ENCODE assay signal across 15 cellular contexts in genomic region chr2:135980450-135981080, GRCh38. TPM values are rescaled to one million over a fixed set of nuclear protein-coding genes. Genes with fewer than 3 reads are reported as not detected.
A peak's percentile ranks its signal among the peaks of the same experiment; 100 is the strongest.
DNase-seq lines count a peak whose midpoint lies in the region; ATAC-seq and TF ChIP-seq lines count a peak whose summit lies in the region.
"Had no signal": no experiment of that assay in that cellular context is flagged by ENCODE, and none has a peak within 500 bp of the region (broad histone marks: within the 10 kb centered on the region; RNA-seq: fewer than 3 reads in every experiment).

No MANE protein-coding gene starts in this region.

- H3K27me3 Mint-ChIP-seq in CD8-positive, alpha-beta memory T cell = no peaks in the 10 kb centered on the region
- H3K27me3 Mint-ChIP-seq in activated CD8-positive, alpha-beta T cell treated with anti-CD3 and anti-CD28 coated beads for 36 hours = no peaks in the 10 kb centered on the region
- H3K27me3 Mint-ChIP-seq in naive thymus-derived CD8-positive, alpha-beta T cell = no peaks in the 10 kb centered on the region

- CTCF ChIA-PET in CD8-positive, alpha-beta memory T cell (lab: Charles Lee) = no interaction called here
- CTCF ChIA-PET in activated CD8-positive, alpha-beta T cell treated with anti-CD3 and anti-CD28 coated beads for 36 hours (lab: Charles Lee) = interaction anchor here (1.0 kb wide), 1 partner anchor 67 kb away, joined by 4 read pairs; no protein-coding TSS in a partner anchor
- CTCF ChIA-PET in PC-9 (lab: Charles Lee) = no interaction called here

- no peak overlapping the region for H3K4me2 ChIP-seq in PC-9

- peaks cover 6 to 64% (median 14%) of the 10 kb centered on the region in 3 donors for H3K36me3 Mint-ChIP-seq in CD8-positive, alpha-beta memory T cell
- H3K36me3 Mint-ChIP-seq in activated CD8-positive, alpha-beta T cell treated with anti-CD3 and anti-CD28 coated beads for 36 hours (ENCODE audit: low read depth) = peaks cover 79% of the 10 kb centered on the region
- peaks cover 10 to 61% (median 16%) of the 10 kb centered on the region in 3 donors for H3K36me3 Mint-ChIP-seq in naive thymus-derived CD8-positive, alpha-beta T cell

- ATAC-seq in activated CD8-positive, alpha-beta T cell treated with anti-CD3 and anti-CD28 coated beads for 36 hours = no peak
- ATAC-seq in naive thymus-derived CD8-positive, alpha-beta T cell = no peak
- no peak for ATAC-seq in GM19452 (IDR thresholded peaks at IDR 0.05; ENCODE audit: unreplicated experiment)

- H3K4me1 ChIP-seq in CD8-positive, alpha-beta memory T cell (ENCODE audit: insufficient read depth, low read length) = peaks cover 23% of the 10 kb centered on the region
- peaks cover 10% of the 10 kb centered on the region for H3K4me1 ChIP-seq in PC-9 (replicated peaks; ENCODE audit: insufficient read depth)
- H3K4me1 ChIP-seq: Peyer's patch had no signal

- H3K4me3 ChIP-seq in CD8-positive, alpha-beta memory T cell (ENCODE audit: low read length) = no peak overlapping the region
- H3K4me3 ChIP-seq in PC-9 = no peak overlapping the region
- H3K4me3 ChIP-seq: Peyer's patch had no signal

- H3K9me3 ChIP-seq in CD8-positive, alpha-beta memory T cell (ENCODE audit: low read length) = no peaks in the 10 kb centered on the region
- H3K9me3 ChIP-seq in KOPT-K1 (ENCODE audit: insufficient read depth, low read length, poor library complexity, severe bottlenecking) = no peaks in the 10 kb centered on the region
- H3K9me3 ChIP-seq in PC-9 (ENCODE audit: insufficient read depth, low read depth) = no peaks in the 10 kb centered on the region
- H3K9me3 ChIP-seq: Peyer's patch had no signal

- no peak overlapping the region for H3K27ac ChIP-seq in CD8-positive, alpha-beta memory T cell (ENCODE audit: low read depth, low read length)
- H3K27ac ChIP-seq in KOPT-K1 (ENCODE audit: low read depth, low read length, poor library complexity, severe bottlenecking) (peak overlapping the region; percentile 30), PC-9 (no peak overlapping the region)
- H3K27ac ChIP-seq: epithelial cell of prostate had no signal

- peaks cover 46 to 78% (median 78%) of the 10 kb centered on the region in 3 donors for H3K4me1 Mint-ChIP-seq in CD8-positive, alpha-beta memory T cell
- H3K4me1 Mint-ChIP-seq in activated CD8-positive, alpha-beta T cell treated with anti-CD3 and anti-CD28 coated beads for 36 hours (ENCODE audit: low read depth) = peaks cover 52% of the 10 kb centered on the region
- peaks cover 26 to 80% (median 61%) of the 10 kb centered on the region in 4 donors for H3K4me1 Mint-ChIP-seq in naive thymus-derived CD8-positive, alpha-beta T cell

- no peaks in the 10 kb centered on the region for H4K20me1 ChIP-seq in PC-9 (ENCODE audit: insufficient read depth)

- TF ChIP-seq CTCF in activated CD8-positive, alpha-beta T cell treated with anti-CD3 and anti-CD28 coated beads for 36 hours (IDR thresholded peaks at IDR 0.05) = no peak
- no peak for TF ChIP-seq CTCF in PC-9 (conservative IDR thresholded peaks at IDR 0.05)

- peak overlapping the region; percentile 0 to 84 (median 46) for H3K27ac Mint-ChIP-seq in CD8-positive, alpha-beta memory T cell
- peak overlapping the region; percentile 40 for H3K27ac Mint-ChIP-seq in activated CD8-positive, alpha-beta T cell treated with anti-CD3 and anti-CD28 coated beads for 36 hours
- peak overlapping the region in 9 of 10 donors; percentile 1 to 98 (median 69) for H3K27ac Mint-ChIP-seq in naive thymus-derived CD8-positive, alpha-beta T cell
- H3K27ac Mint-ChIP-seq: HFFc6 had no signal

- no peaks in the 10 kb centered on the region for H3K27me3 ChIP-seq in CD8-positive, alpha-beta memory T cell (ENCODE audit: insufficient read depth, low read length, poor library complexity, severe bottlenecking)
- no peaks in the 10 kb centered on the region for H3K27me3 ChIP-seq in PC-9 (ENCODE audit: insufficient read depth, low read depth)
- H3K27me3 ChIP-seq: Peyer's patch had no signal

- peak overlapping the region in 2 of 7 donors; percentile 18 for H3K4me3 Mint-ChIP-seq in CD8-positive, alpha-beta memory T cell
- H3K4me3 Mint-ChIP-seq in activated CD8-positive, alpha-beta T cell treated with anti-CD3 and anti-CD28 coated beads for 36 hours = no peak overlapping the region
- peak overlapping the region in 2 of 10 donors; percentile 12 to 26 for H3K4me3 Mint-ChIP-seq in naive thymus-derived CD8-positive, alpha-beta T cell
- H3K4me3 Mint-ChIP-seq: HFFc6 had no signal

- peaks cover 46% of the 10 kb centered on the region for H3K79me2 ChIP-seq in PC-9 (ENCODE audit: low read depth)

- peaks cover 0 to 2% (median 0%) of the 10 kb centered on the region in 5 donors for H3K9me3 Mint-ChIP-seq in CD8-positive, alpha-beta memory T cell
- no peaks in the 10 kb centered on the region for H3K9me3 Mint-ChIP-seq in activated CD8-positive, alpha-beta T cell treated with anti-CD3 and anti-CD28 coated beads for 36 hours
- no peaks in the 10 kb centered on the region for H3K9me3 Mint-ChIP-seq in naive thymus-derived CD8-positive, alpha-beta T cell
- H3K9me3 Mint-ChIP-seq: HFFc6 had no signal

- intact Hi-C loops in activated CD8-positive, alpha-beta T cell treated with anti-CD3 and anti-CD28 coated beads for 36 hours (cut with micrococcal nuclease) = loop anchor here (5.0 to 10.0 kb wide), 2 partner anchors 33 to 66 kb away; no protein-coding TSS in a partner anchor
- intact Hi-C loops in PC-9 (cut with micrococcal nuclease; ENCODE audit: unreplicated experiment) = loop anchor here (10.0 kb wide), 1 partner anchor 254 kb away; no protein-coding TSS in a partner anchor

- BruUV-seq in PC-9 (replicated peaks; lab: Mats Ljungman, UMichigan) = no TSS peak

- POLR2A ChIA-PET in CD8-positive, alpha-beta memory T cell (lab: Charles Lee) = no interaction called here
- POLR2A ChIA-PET in activated CD8-positive, alpha-beta T cell treated with anti-CD3 and anti-CD28 coated beads for 36 hours (lab: Charles Lee) = interaction anchor here (0.8 to 1.3 kb wide), 3 partner anchors 8 to 402 kb away, joined by 3 to 4 read pairs (median 3); no protein-coding TSS in a partner anchor
- POLR2A ChIA-PET in naive thymus-derived CD8-positive, alpha-beta T cell (lab: Charles Lee) = no interaction called here
- POLR2A ChIA-PET in PC-9 (lab: Charles Lee; ENCODE audit: unreplicated experiment) = no interaction called here

- H3K36me3 ChIP-seq in CD8-positive, alpha-beta memory T cell (ENCODE audit: insufficient read depth, low read length) = peaks cover 8% of the 10 kb centered on the region
- peaks cover 73% of the 10 kb centered on the region for H3K36me3 ChIP-seq in KOPT-K1 (ENCODE audit: insufficient read depth, low read length)
- peaks cover 48% of the 10 kb centered on the region for H3K36me3 ChIP-seq in PC-9 (ENCODE audit: low read depth)

- H3F3A ChIP-seq in PC-9 (ENCODE audit: insufficient read depth, low read depth) = peaks cover 7% of the 10 kb centered on the region; the same call in 1 of the 2 replicates

- H2AFZ ChIP-seq in PC-9 = no peak overlapping the region

- no peak for DNase-seq in CD8-positive, alpha-beta memory T cell
- DNase-seq in activated CD8-positive, alpha-beta T cell treated with anti-CD3 and anti-CD28 coated beads for 36 hours = no peak
- DNase-seq in naive thymus-derived CD8-positive, alpha-beta T cell = no peak
- DNase-seq in PC-9 = no peak
- no peak for DNase-seq in NK-92 treated with Interleukin-12 subunit alpha and Interleukin-12 subunit beta, amount 100 ng/mL, for 24 hours (lab: John Stamatoyannopoulos, UW)
- DNase-seq: activated effector memory CD4-positive, alpha-beta T cell treated with Interleukin-2 at 50 U/mL for 16 hours; central memory CD4-positive, alpha-beta T cell; HFFc6; IMR-90; NCI-H2107; Peyer's patch; retina had no signal

- no peaks in the 10 kb centered on the region for H3K9me2 ChIP-seq in PC-9 (ENCODE audit: insufficient read depth)

RNA-seq across cellular contexts. Expression of gene DARS1, which starts 4.9 kb away (rescaled TPM):
- 100 to 1,000 TPM; 143 to 146 TPM for total RNA-seq in CD8-positive, alpha-beta memory T cell
- polyA plus RNA-seq in CD8-positive, alpha-beta memory T cell = 102 TPM
- 100 to 1,000 TPM; 210 to 211 TPM for total RNA-seq in activated CD8-positive, alpha-beta T cell treated with anti-CD3 and anti-CD28 coated beads for 36 hours
- total RNA-seq in naive thymus-derived CD8-positive, alpha-beta T cell = 10 to 100 TPM; 58.5 to 59.4 TPM
- polyA plus RNA-seq in naive thymus-derived CD8-positive, alpha-beta T cell = 100 to 1,000 TPM; 129 to 135 (median 133) TPM
- 54.3 and 63.0 TPM in 2 replicates for total RNA-seq in PC-9 (2021)
